In genomic region chr19:33524024-33524664, GRCh38 we compare ENCODE assay signal across 17 cellular contexts.
"Had no signal": no experiment of that assay in that cellular context is flagged by ENCODE, and none has a peak within 500 bp of the region (broad histone marks: within the 10 kb centered on the region; RNA-seq: fewer than 3 reads in every experiment).

No MANE protein-coding gene starts in this region.

- H3K27ac ChIP-seq: brain microvascular endothelial cell, foreskin keratinocyte, thoracic aorta had no signal

- H3K36me3 ChIP-seq: brain microvascular endothelial cell, thoracic aorta had no signal

- ATAC-seq: foreskin keratinocyte; left colon; naive thymus-derived CD4-positive, alpha-beta T cell; stimulated activated naive CD8-positive, alpha-beta T cell treated with anti-CD3 and anti-CD28 coated beads, Interleukin-15, amount 100 ng/mL, for 72 hours had no signal

- H3K4me3 ChIP-seq: thoracic aorta had no signal

- DNase-seq: activated CD4-positive, alpha-beta memory T cell treated with anti-CD3 and anti-CD28 coated beads for 36 hours; activated CD4-positive, alpha-beta T cell treated with anti-CD3 and anti-CD28 coated beads for 1 hour; activated gamma-delta T cell; activated T-cell treated with anti-CD3 and anti-CD28 coated beads, Interleukin-2, amount 50 U/mL, for 48 hours; brain microvascular endothelial cell; cerebellar nuclear complex; endodermal cell; erythroblast; foreskin keratinocyte; head of caudate nucleus; left colon; mammary epithelial cell; naive thymus-derived CD4-positive, alpha-beta T cell; nucleus accumbens; stimulated activated CD4-positive, alpha-beta T cell treated with anti-CD3 and anti-CD28 coated beads, Interleukin-4, amount 100 ng/mL, for 4 hours; stimulated activated naive CD8-positive, alpha-beta T cell treated with anti-CD3 and anti-CD28 coated beads, Interleukin-15, amount 100 ng/mL, for 72 hours had no signal

- H3K4me1 ChIP-seq: foreskin keratinocyte had no signal

- H3K9me3 ChIP-seq: thoracic aorta had no signal
